ENCODE assay signal across 9 cellular contexts in genomic region chr4:70706516-70706915, GRCh38. TPM values are rescaled to one million over a fixed set of nuclear protein-coding genes. Genes with fewer than 3 reads are reported as not detected.
A peak's percentile ranks its signal among the peaks of the same experiment; 100 is the strongest.
DNase-seq lines count a peak whose midpoint lies in the region; ATAC-seq and TF ChIP-seq lines count a peak whose summit lies in the region.
"Had no signal": no experiment of that assay in that cellular context is flagged by ENCODE, and none has a peak within 500 bp of the region (broad histone marks: within the 10 kb centered on the region; RNA-seq: fewer than 3 reads in every experiment).

No MANE protein-coding gene starts in this region.

- H2AFZ ChIP-seq in fibroblast of lung (ENCODE audit: low read length): peak overlapping the region; percentile 29

- TF ChIP-seq CTCF in GM12864 (IDR thresholded peaks at IDR 0.05; ENCODE audit: low read depth, low read length, missing control alignments): no peak
- no peak for TF ChIP-seq CTCF in fibroblast of lung (conservative IDR thresholded peaks at IDR 0.05 in 1 of 2, IDR thresholded peaks at IDR 0.05 in 1 of 2; ENCODE audit: low read depth in 1 of 2, low read length in 2 of 2)
- no peak for TF ChIP-seq CTCF in sigmoid colon (IDR thresholded peaks at IDR 0.05)

- no peak for DNase-seq in GM12864 (ENCODE audit: low read depth)
- peak in 1 of 2 experiments; percentile 15 for DNase-seq in SJCRH30
- peak in 1 of 2 donors; percentile 24 for DNase-seq in fibroblast of lung (ENCODE audit: low read depth in 2 of 2)
- no peak for DNase-seq in sigmoid colon
- no peak for DNase-seq in caudate nucleus (lab: John Stamatoyannopoulos, UW)
- no peak for DNase-seq in NCI-H2029 (lab: John Stamatoyannopoulos, UW)
- DNase-seq in iPS-NIHi11 (ENCODE audit: low spot score): no peak
- DNase-seq: central memory CD4-positive, alpha-beta T cell had no signal

- 85 to 87% methylated on average over 1 of the region's 1 CpG for WGBS in sigmoid colon, 2 donors

- H3K36me3 ChIP-seq in SJCRH30 (no peaks in the 10 kb centered on the region), fibroblast of lung (ENCODE audit: control insufficient read depth, insufficient read depth, low read length) (no peaks in the 10 kb centered on the region), sigmoid colon (no peaks in the 10 kb centered on the region)

- no peak for TF ChIP-seq EP300 in sigmoid colon (IDR thresholded peaks at IDR 0.05)

- peak overlapping the region; percentile 95 for H3K4me2 ChIP-seq in fibroblast of lung (ENCODE audit: extremely low read depth, insufficient read depth, low read length)

- intact Hi-C loops in sigmoid colon (cut with DNase I): loop anchor here (5.0 kb wide), 1 partner anchor 196 kb away; the partner anchor contains the start of gene MOB1B

- no peak for ATAC-seq in HG02970 (IDR thresholded peaks at IDR 0.05; ENCODE audit: low FRiP score, unreplicated experiment)

- TF ChIP-seq POLR2A in sigmoid colon (IDR thresholded peaks at IDR 0.05): no peak

- H3K79me2 ChIP-seq in fibroblast of lung (ENCODE audit: control insufficient read depth, insufficient read depth, low read length): peaks cover 35% of the 10 kb centered on the region

- H3K27me3 ChIP-seq in SJCRH30: no peaks in the 10 kb centered on the region
- H3K27me3 ChIP-seq in fibroblast of lung (ENCODE audit: control insufficient read depth, insufficient read depth, low read length): no peaks in the 10 kb centered on the region
- no peaks in the 10 kb centered on the region for H3K27me3 ChIP-seq in sigmoid colon

- H3K9me3 ChIP-seq in SJCRH30 (replicated peaks) (no peaks in the 10 kb centered on the region), fibroblast of lung (ENCODE audit: control insufficient read depth, insufficient read depth, low read depth, low read length) (no peaks in the 10 kb centered on the region), sigmoid colon (no peaks in the 10 kb centered on the region)

- peak overlapping the region; percentile 77 for H3K27ac ChIP-seq in SJCRH30
- peak overlapping the region; percentile 91 for H3K27ac ChIP-seq in fibroblast of lung (ENCODE audit: insufficient read depth, low read length)
- peak overlapping the region; percentile 92 to 98 (median 97) for H3K27ac ChIP-seq in sigmoid colon
- H3K27ac ChIP-seq in caudate nucleus (ENCODE audit: low read depth, low read length): no peak overlapping the region

- H3K4me3 ChIP-seq in GM12864 (ENCODE audit: low read depth, low read length) (peak overlapping the region; percentile 83; the same call in 1 of the 2 replicates), SJCRH30 (peak overlapping the region; percentile 83), fibroblast of lung (replicated peaks in 1 of 4; ENCODE audit: control extremely low read depth in 1 of 4, insufficient read depth in 1 of 4, low read depth in 3 of 4, low read length in 4 of 4) (peak overlapping the region; percentile 67 to 91 (median 70)), sigmoid colon (peak overlapping the region in 3 of 4 donors; percentile 79 to 91 (median 88))

- H3K4me1 ChIP-seq in SJCRH30: peaks cover 6% of the 10 kb centered on the region; the same call in 1 of the 2 replicates
- H3K4me1 ChIP-seq in fibroblast of lung (ENCODE audit: control insufficient read depth, extremely low read depth, insufficient read depth, low read length): peaks cover 4% of the 10 kb centered on the region
- H3K4me1 ChIP-seq in sigmoid colon: peaks cover 0 to 30% (median 19%) of the 10 kb centered on the region in 4 donors

- no peak overlapping the region for H3K9ac ChIP-seq in fibroblast of lung (ENCODE audit: insufficient read depth, low read length)

- H4K20me1 ChIP-seq in fibroblast of lung (ENCODE audit: control insufficient read depth, extremely low read depth, insufficient read depth, low read length): no peaks in the 10 kb centered on the region

RNA-seq across cellular contexts. Expression of gene RUFY3, which starts 15.2 kb away (rescaled TPM):
- 64.4 and 70.3 TPM in 2 replicates for total RNA-seq in SJCRH30 (2014; rRNA removed; shearing (Covaris generic))
- total RNA-seq in fibroblast of lung (71.7 and 97.8 TPM in 2 replicates), sigmoid colon (10 to 100 TPM; 47.4 to 73.4 (median 65.1) TPM)
- polyA plus RNA-seq in fibroblast of lung (23.6 and 36.3 TPM in 2 replicates), sigmoid colon (10 to 100 TPM in 2 of 3 donors, 1 to 10 TPM in 1; 6.0 to 16.9 (median 11.3) TPM)
- 16.4 and 21.3 TPM in 2 replicates for polyA plus RNA-seq in fibroblast of lung (2012)
- polyA minus RNA-seq in fibroblast of lung (ENCODE audit: low replicate concordance): 6.6 and 10.0 TPM in 2 replicates

RNA-seq across cellular contexts. Expression of gene UTP3, which starts 18.2 kb away (rescaled TPM):
- 30.9 and 31.0 TPM in 2 replicates for total RNA-seq in SJCRH30 (2014; rRNA removed; shearing (Covaris generic))
- 17.8 and 19.3 TPM in 2 replicates for total RNA-seq in fibroblast of lung
- 20.4 and 26.9 TPM in 2 replicates for polyA plus RNA-seq in fibroblast of lung
- 38.7 and 49.8 TPM in 2 replicates for polyA plus RNA-seq in fibroblast of lung (2012)
- polyA minus RNA-seq in fibroblast of lung (ENCODE audit: low replicate concordance): 1.3 and 4.6 TPM in 2 replicates
- 10 to 100 TPM; 15.3 to 19.7 (median 15.6) TPM for total RNA-seq in sigmoid colon
- polyA plus RNA-seq in sigmoid colon: 10 to 100 TPM; 13.4 to 31.8 (median 15.0) TPM

RNA-seq across cellular contexts. Expression of gene JCHAIN, which starts 40.2 kb away (rescaled TPM):
- total RNA-seq in SJCRH30 (2014; rRNA removed; shearing (Covaris generic)): not detected in 2 replicates
- total RNA-seq in fibroblast of lung (14.1 and 28.7 TPM in 2 replicates), sigmoid colon (1 to 10 TPM in 3 of 4 donors, not detected in 1; 1.4 to 2.0 (median 1.6) TPM)
- polyA plus RNA-seq in fibroblast of lung (9.3 and 11.3 TPM in 2 replicates), sigmoid colon (100 to 1,000 TPM in 2 of 3 donors, 10 to 100 TPM in 1; 88.9 to 206 (median 131) TPM)
- 5.5 and 6.6 TPM in 2 replicates for polyA plus RNA-seq in fibroblast of lung (2012)
- 0.48 and 9.7 TPM in 2 replicates for polyA minus RNA-seq in fibroblast of lung (ENCODE audit: low replicate concordance)
